10 cellular contexts compared by ENCODE assay signal in genomic region chr1:215992620-215993019, GRCh38.
A peak's percentile ranks its signal among the peaks of the same experiment; 100 is the strongest.
DNase-seq lines count a peak whose midpoint lies in the region; ATAC-seq and TF ChIP-seq lines count a peak whose summit lies in the region.
"Had no signal": no experiment of that assay in that cellular context is flagged by ENCODE, and none has a peak within 500 bp of the region (broad histone marks: within the 10 kb centered on the region; RNA-seq: fewer than 3 reads in every experiment).

No MANE protein-coding gene starts in this region.

- no peak overlapping the region for H3K27ac ChIP-seq in VCaP
- H3K27ac ChIP-seq in mesenchymal stem cell (ENCODE audit: low read length, poor library complexity, severe bottlenecking) = no peak overlapping the region
- H3K27ac ChIP-seq: BLaER1, parathyroid adenoma had no signal

- H3K27me3 ChIP-seq in mesenchymal stem cell (ENCODE audit: control insufficient read depth in 1 of 2, insufficient read depth in 1 of 2, low read length in 2 of 2) = no peaks in the 10 kb centered on the region
- H3K27me3 ChIP-seq: BLaER1 had no signal

- no peak overlapping the region for H2BK5ac ChIP-seq in mesenchymal stem cell (ENCODE audit: low read depth, low read length, poor library complexity, severe bottlenecking)

- H3K14ac ChIP-seq in mesenchymal stem cell (ENCODE audit: low read length in 2 of 2) = no peak overlapping the region

- no peaks in the 10 kb centered on the region for H3K9me3 ChIP-seq in mesenchymal stem cell (ENCODE audit: control insufficient read depth, low read length)
- H3K9me3 ChIP-seq: BLaER1 had no signal

- H3K79me1 ChIP-seq in mesenchymal stem cell (replicated peaks; ENCODE audit: low read length, poor library complexity, severe bottlenecking) = no peaks in the 10 kb centered on the region

- H2AFZ ChIP-seq in mesenchymal stem cell (ENCODE audit: low read depth, low read length) = no peak overlapping the region
- H2AFZ ChIP-seq: parathyroid adenoma had no signal

- no peak overlapping the region for H4K8ac ChIP-seq in mesenchymal stem cell (ENCODE audit: low read length)

- ATAC-seq in GM18520 (IDR thresholded peaks at IDR 0.05; ENCODE audit: unreplicated experiment) = no peak

- WGBS in mesenchymal stem cell = 34% methylated on average over 2 of the region's 3 CpGs

- TF ChIP-seq CTCF in VCaP (conservative IDR thresholded peaks at IDR 0.05) = peak; percentile 56

- peak; percentile 46 for DNase-seq in NCI-H2171 treated with DMSO at 0.1 percent for 48 hours (lab: John Stamatoyannopoulos, UW)
- DNase-seq in NCI-H2171 (lab: John Stamatoyannopoulos, UW) = no peak
- peak; percentile 22 to 50 for DNase-seq in Kasumi-1 (lab: John Stamatoyannopoulos, UW)
- peak; percentile 30 for DNase-seq in mesenchymal stem cell
- no peak for DNase-seq in activated effector memory CD4-positive, alpha-beta T cell treated with anti-CD3 and anti-CD28 coated beads, Interleukin-2, amount 50 U/mL, for 16 hours
- DNase-seq in NCI-H510A treated with DMSO at 0.1 percent for 48 hours (lab: John Stamatoyannopoulos, UW) = no peak

- H3K23ac ChIP-seq in mesenchymal stem cell (ENCODE audit: low read length in 2 of 2) = no peak overlapping the region

- H4K91ac ChIP-seq in mesenchymal stem cell (ENCODE audit: low read length) = no peak overlapping the region

- no peak overlapping the region for H3K4me3 ChIP-seq in mesenchymal stem cell (ENCODE audit: insufficient read depth in 1 of 2, low read depth in 1 of 2, low read length in 2 of 2)
- H3K4me3 ChIP-seq: BLaER1 had no signal

- peak overlapping the region; percentile 46 for H3K9ac ChIP-seq in mesenchymal stem cell (ENCODE audit: low read length)
- H3K9ac ChIP-seq: BLaER1, parathyroid adenoma had no signal

- H2AK5ac ChIP-seq in mesenchymal stem cell (ENCODE audit: low read length, severe bottlenecking) = no peak overlapping the region

- H3K36me3 ChIP-seq in mesenchymal stem cell (ENCODE audit: control insufficient read depth in 1 of 2, insufficient read depth in 2 of 2, low read depth in 1 of 2, low read length in 2 of 2) = no peaks in the 10 kb centered on the region
- H3K36me3 ChIP-seq: BLaER1 had no signal

- no peak overlapping the region for H3K4ac ChIP-seq in mesenchymal stem cell (ENCODE audit: low read depth in 1 of 2, low read length in 2 of 2)

- peaks cover 1% of the 10 kb centered on the region for H3K4me1 ChIP-seq in mesenchymal stem cell (ENCODE audit: control insufficient read depth, insufficient read depth, low read depth, low read length)
- H3K4me1 ChIP-seq: BLaER1, parathyroid adenoma had no signal

- no peak overlapping the region for H3K4me2 ChIP-seq in mesenchymal stem cell (ENCODE audit: low read length, poor library complexity, severe bottlenecking)
- H3K4me2 ChIP-seq: BLaER1 had no signal

- H2BK15ac ChIP-seq in mesenchymal stem cell (ENCODE audit: low read depth, poor library complexity, severe bottlenecking) = no peak overlapping the region

- no peak overlapping the region for H3K18ac ChIP-seq in mesenchymal stem cell (ENCODE audit: low read depth in 1 of 2, low read length in 2 of 2)

- H2BK12ac ChIP-seq in mesenchymal stem cell (ENCODE audit: low read length in 2 of 2) = no peak overlapping the region

- no peak overlapping the region for H2BK120ac ChIP-seq in mesenchymal stem cell (ENCODE audit: low read depth, low read length)

Comparison
In these comparisons a context has a peak if more than half of its experiments do, and no peak if none do; other contexts are left out.
1. DNase-seq: peak in NCI-H2171 treated with DMSO at 0.1 percent for 48 hours (single experiment), Kasumi-1 (2 of 2) and mesenchymal stem cell (single experiment); none in NCI-H2171 (single experiment), activated effector memory CD4-positive, alpha-beta T cell treated with anti-CD3 and anti-CD28 coated beads, Interleukin-2, amount 50 U/mL, for 16 hours (single experiment) and NCI-H510A treated with DMSO at 0.1 percent for 48 hours (single experiment).